Comparison of ENCODE assay signal across 8 cellular contexts in the genomic region with DNA sequence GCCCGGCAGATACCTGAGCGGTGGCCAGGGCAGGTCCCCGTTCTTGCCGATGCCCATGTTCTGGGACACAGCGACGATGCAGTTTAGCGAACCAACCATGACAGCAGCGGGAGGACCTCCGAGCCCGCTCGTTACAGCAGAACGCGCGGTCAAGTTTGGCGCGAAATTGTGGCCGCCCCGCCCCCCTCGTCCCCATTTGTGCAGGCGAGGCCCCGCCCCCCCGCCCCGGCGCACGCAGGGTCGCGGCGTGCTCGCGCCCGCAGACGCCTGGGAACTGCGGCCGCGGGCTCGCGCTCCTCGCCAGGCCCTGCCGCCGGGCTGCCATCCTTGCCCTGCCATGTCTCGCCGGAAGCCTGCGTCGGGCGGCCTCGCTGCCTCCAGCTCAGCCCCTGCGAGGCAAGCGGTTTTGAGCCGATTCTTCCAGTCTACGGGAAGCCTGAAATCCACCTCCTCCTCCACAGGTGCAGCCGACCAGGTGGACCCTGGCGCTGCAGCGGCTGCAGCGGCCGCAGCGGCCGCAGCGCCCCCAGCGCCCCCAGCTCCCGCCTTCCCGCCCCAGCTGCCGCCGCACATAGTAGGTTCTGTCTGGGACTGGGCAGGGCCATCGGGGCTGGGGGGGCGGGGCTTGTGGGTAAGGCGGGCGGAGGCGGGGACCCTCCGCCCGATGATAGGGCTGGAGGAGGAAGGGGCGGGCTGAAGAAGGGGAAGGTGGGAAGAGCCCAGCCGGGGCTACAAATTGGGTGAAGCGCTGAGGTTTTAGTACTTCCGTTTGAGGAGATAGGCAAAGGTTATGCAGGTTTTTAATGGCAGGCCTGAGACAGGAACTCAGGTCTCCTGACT. TPM values are rescaled to one million over a fixed set of nuclear protein-coding genes. Genes with fewer than 3 reads are reported as not detected.
DNase-seq lines count a peak whose midpoint lies in the region; ATAC-seq and TF ChIP-seq lines count a peak whose summit lies in the region.

A gene (minus strand): TSS at position 593 of the 840 bp plus-strand sequence. CDS start 494 bp downstream, at position 99.
A gene (plus strand): TSS at position 262 of the 840 bp plus-strand sequence. CDS start 76 bp downstream, at position 338.

- H3K79me2 ChIP-seq in OCI-LY7 (ENCODE audit: insufficient read depth, low read depth, low read length): peaks cover 27% of the 10 kb centered on the region

- peaks cover 34% of the 10 kb centered on the region for H3K36me3 ChIP-seq in OCI-LY7 (ENCODE audit: insufficient read depth, low read length)

- H3K27me3 Mint-ChIP-seq in Calu3 (ENCODE audit: unreplicated experiment) (no peaks in the 10 kb centered on the region), IgD-negative memory B cell (no peaks in the 10 kb centered on the region)

- peak within 1 kb of the TSS; percentile 96 for H3K4me2 ChIP-seq in OCI-LY7 (ENCODE audit: low read length)

- H3K36me3 Mint-ChIP-seq in Calu3 (ENCODE audit: insufficient read depth, unreplicated experiment) (peaks cover 30% of the 10 kb centered on the region), IgD-negative memory B cell (peaks cover 2% of the 10 kb centered on the region)

- no peak within 1 kb of the TSS; the same call in 1 of the 2 replicates for H2AFZ ChIP-seq in OCI-LY7 (ENCODE audit: low read length)

- no TSS peak for BruUV-seq in Calu3 (replicated peaks; lab: Mats Ljungman, UMichigan)
- no TSS peak for BruUV-seq in OCI-LY7 (replicated peaks; lab: Mats Ljungman, UMichigan)

- H3K27ac Mint-ChIP-seq in Calu3 (ENCODE audit: unreplicated experiment) (peak within 1 kb of the TSS; percentile 80), IgD-negative memory B cell (peak within 1 kb of the TSS; percentile 84 to 96 (median 93))

- peak; percentile 94 for DNase-seq in Calu3
- peak; percentile 97 for DNase-seq in OCI-LY7 (ENCODE audit: low spot score)
- DNase-seq in activated T-cell treated with anti-CD3 and anti-CD28 coated beads for 1 hour (ENCODE audit: low read depth): peak; percentile 82
- DNase-seq in epithelial cell of esophagus (ENCODE audit: low read depth): peak; percentile 92
- peak; percentile 84 for DNase-seq in middle frontal gyrus (ENCODE audit: extremely low spot score, low spot score)
- peak; percentile 76 for DNase-seq in stimulated activated CD8-positive, alpha-beta memory T cell treated with anti-CD3 and anti-CD28 coated beads, Interleukin-2, amount 100 ng/mL, for 1 hour (ENCODE audit: low read depth in 2 of 2)

- H3K4me1 ChIP-seq in OCI-LY7 (ENCODE audit: insufficient read depth, low read length, poor library complexity, severe bottlenecking): peaks cover 11% of the 10 kb centered on the region

- CTCF ChIA-PET in Calu3 (lab: Charles Lee) (interaction anchor here (0.6 to 2.4 kb wide), 6 partner anchors 18 to 856 kb away, joined by 3 to 8 read pairs (median 3); no protein-coding TSS in a partner anchor), OCI-LY7 (lab: Charles Lee; ENCODE audit: unreplicated experiment) (interaction anchor here (0.6 kb wide), 3 partner anchors 71 to 1393 kb away, joined by 3 read pairs; no protein-coding TSS in a partner anchor)

- no peak within 1 kb of the TSS for H3K4me3 ChIP-seq in OCI-LY7 (ENCODE audit: low read depth, low read length, poor library complexity, severe bottlenecking)
- H3K4me3 ChIP-seq in epithelial cell of esophagus (ENCODE audit: low read length): peak within 1 kb of the TSS; percentile 62

- H3K9me3 ChIP-seq in OCI-LY7 (ENCODE audit: low read length): peaks cover 6% of the 10 kb centered on the region; the same call in 1 of the 2 replicates

- TF ChIP-seq CTCF in Calu3 (IDR thresholded peaks at IDR 0.05; ENCODE audit: unreplicated experiment): no peak
- peak; percentile 52 for TF ChIP-seq CTCF in OCI-LY7 (conservative IDR thresholded peaks at IDR 0.05; ENCODE audit: low read length)
- TF ChIP-seq CTCF in epithelial cell of esophagus (IDR thresholded peaks at IDR 0.05; ENCODE audit: insufficient read depth, low read depth, low read length, missing control alignments): no peak

- peak; percentile 36 for ATAC-seq in GM21515 (IDR thresholded peaks at IDR 0.05; ENCODE audit: unreplicated experiment)

- no peaks in the 10 kb centered on the region for H3K9me2 ChIP-seq in OCI-LY7 (ENCODE audit: insufficient read depth, low read length)

- H4K20me1 ChIP-seq in OCI-LY7 (ENCODE audit: insufficient read depth, low read length): peaks cover 10% of the 10 kb centered on the region; the same call in 1 of the 2 replicates

- H3K4me3 Mint-ChIP-seq in Calu3 (ENCODE audit: low read depth, unreplicated experiment) (peak within 1 kb of the TSS; percentile 80), IgD-negative memory B cell (peak within 1 kb of the TSS; percentile 89 to 96 (median 91))

- H3K9me3 Mint-ChIP-seq in Calu3 (ENCODE audit: low read depth, unreplicated experiment) (no peaks in the 10 kb centered on the region), IgD-negative memory B cell (no peaks in the 10 kb centered on the region)

- POLR2A ChIA-PET in OCI-LY7 (lab: Charles Lee): interaction anchor here (1.0 to 1.4 kb wide), 3 partner anchors 8 to 1619 kb away, joined by 4 to 9 read pairs (median 4); no protein-coding TSS in a partner anchor

- H3K4me1 Mint-ChIP-seq in Calu3 (ENCODE audit: low read depth, unreplicated experiment) (peaks cover 23% of the 10 kb centered on the region), IgD-negative memory B cell (peaks cover 9 to 18% (median 16%) of the 10 kb centered on the region in 3 donors)

- peak within 1 kb of the TSS; percentile 83 for H3K27ac ChIP-seq in OCI-LY7 (ENCODE audit: low read depth, low read length, poor library complexity, severe bottlenecking)

- intact Hi-C loops in Calu3 (cut with micrococcal nuclease; ENCODE audit: unreplicated experiment): loop anchor here (2.0 kb wide), 1 partner anchor 166 kb away; a partner anchor contains a TSS
- intact Hi-C loops in OCI-LY7 (cut with micrococcal nuclease; ENCODE audit: unreplicated experiment): loop anchor here (10.0 kb wide), 2 partner anchors 250 to 470 kb away; a partner anchor contains a TSS

RNA-seq across cellular contexts. Expression of the first gene that starts in this region (rescaled TPM):
- total RNA-seq in Calu3 (2022) (46.9 and 58.0 TPM in 2 replicates), OCI-LY7 (2022) (164 and 168 TPM in 2 replicates)
- 4.2 TPM for polyA plus RNA-seq in IgD-negative memory B cell
- total RNA-seq in OCI-LY7 (2014; rRNA removed; shearing (Covaris generic)): 99.9 and 115 TPM in 2 replicates

RNA-seq across cellular contexts. Expression of the second gene that starts in this region (rescaled TPM):
- total RNA-seq in Calu3 (2022) (15.5 and 17.2 TPM in 2 replicates), OCI-LY7 (2022) (26.3 and 28.3 TPM in 2 replicates)
- 11.7 TPM for polyA plus RNA-seq in IgD-negative memory B cell
- 15.4 and 17.1 TPM in 2 replicates for total RNA-seq in OCI-LY7 (2014; rRNA removed; shearing (Covaris generic))
